ENCODE assay signal across 10 cellular contexts in genomic region chr14:50225974-50226297, GRCh38. TPM values are rescaled to one million over a fixed set of nuclear protein-coding genes. Genes with fewer than 3 reads are reported as not detected.
DNase-seq lines count a peak whose midpoint lies in the region; ATAC-seq, FAIRE-seq and TF ChIP-seq lines count a peak whose summit lies in the region.
"Had no signal": no experiment of that assay in that cellular context is flagged by ENCODE, and none has a peak within 500 bp of the region (broad histone marks: within the 10 kb centered on the region; RNA-seq: fewer than 3 reads in every experiment).

No MANE protein-coding gene starts in this region.

- no peaks in the 10 kb centered on the region for H3K9me2 ChIP-seq in MM.1S (replicated peaks; ENCODE audit: insufficient read depth, low read length)

- 53 to 69% methylated on average over 5 of the region's 5 CpGs for WGBS in pancreas, 2 donors

- H3K9me3 ChIP-seq in pancreas (no peaks in the 10 kb centered on the region), MM.1S (replicated peaks; ENCODE audit: insufficient read depth, low read length) (no peaks in the 10 kb centered on the region)

- no peak overlapping the region for H2AFZ ChIP-seq in MM.1S (ENCODE audit: low read length)

- DNase-seq in DMS79 (lab: John Stamatoyannopoulos, UW) (peak; percentile 41), NCI-H2029 treated with DMSO at 0.1 percent for 48 hours (lab: John Stamatoyannopoulos, UW) (peak; percentile 26), chondrocyte (ENCODE audit: low spot score) (no peak), pancreas (no peak), MM.1S (no peak), left lobe of liver (ENCODE audit: low spot score) (no peak), OCI-M2 (lab: John Stamatoyannopoulos, UW; ENCODE audit: unreplicated experiment) (no peak)

- H3K36me3 Mint-ChIP-seq in chondrocyte (ENCODE audit: low read depth): no peaks in the 10 kb centered on the region

- H4K20me1 ChIP-seq in MM.1S (ENCODE audit: insufficient read depth, low read length): no peaks in the 10 kb centered on the region

- no peaks in the 10 kb centered on the region for H3K27me3 ChIP-seq in pancreas
- no peaks in the 10 kb centered on the region for H3K27me3 ChIP-seq in MM.1S (replicated peaks; ENCODE audit: insufficient read depth, low read length)

- ATAC-seq in pancreas: no peak
- ATAC-seq in left lobe of liver: no peak
- no peak for ATAC-seq in GM21360 (IDR thresholded peaks at IDR 0.05; ENCODE audit: unreplicated experiment)
- ATAC-seq: stimulated activated effector memory CD8-positive, alpha-beta T cell treated with anti-CD3 and anti-CD28 coated beads, Interleukin-12 subunit alpha, Interleukin-12 subunit beta, amount 100 ng/mL, for 72 hours had no signal

- peak overlapping the region in 3 of 4 donors; percentile 27 to 37 (median 35) for H3K27ac ChIP-seq in pancreas
- H3K27ac ChIP-seq in MM.1S (ENCODE audit: low read length): no peak overlapping the region

- no peak overlapping the region for H3K4me3 ChIP-seq in pancreas
- H3K4me3 ChIP-seq in MM.1S (ENCODE audit: low read length): no peak overlapping the region

- peaks cover 71% of the 10 kb centered on the region for H3K4me1 Mint-ChIP-seq in chondrocyte (ENCODE audit: low read depth)

- H3K27ac Mint-ChIP-seq in chondrocyte (ENCODE audit: unreplicated experiment): peak overlapping the region; percentile 92
- H3K27ac Mint-ChIP-seq: activated T-helper 2 cell treated with anti-CD3 and anti-CD28 coated beads, Interferon-gamma antibody, Interleukin-2, Interleukin-4, amounts not matched to agents 10 μg/mL and 5 μg/mL and 100 μg/mL, durations not matched to agents 14 hours and 24 hours and 36 hours had no signal

- H3K36me3 ChIP-seq in pancreas (no peaks in the 10 kb centered on the region), MM.1S (replicated peaks; ENCODE audit: insufficient read depth, low read length) (no peaks in the 10 kb centered on the region)

- H3K79me2 ChIP-seq in MM.1S (ENCODE audit: low read length): peaks cover 43% of the 10 kb centered on the region

- H3K9me3 Mint-ChIP-seq in chondrocyte (ENCODE audit: low read depth): peaks cover 2% of the 10 kb centered on the region
- H3K9me3 Mint-ChIP-seq: stimulated activated effector memory CD8-positive, alpha-beta T cell treated with anti-CD3 and anti-CD28 coated beads, Interleukin-12 subunit alpha, Interleukin-12 subunit beta, amount 100 ng/mL, for 72 hours had no signal

- H3K27me3 Mint-ChIP-seq in chondrocyte (ENCODE audit: low read depth): no peaks in the 10 kb centered on the region

- H3K4me3 Mint-ChIP-seq in chondrocyte (ENCODE audit: unreplicated experiment): peak overlapping the region; percentile 31
- H3K4me3 Mint-ChIP-seq: stimulated activated effector memory CD8-positive, alpha-beta T cell treated with anti-CD3 and anti-CD28 coated beads, Interleukin-12 subunit alpha, Interleukin-12 subunit beta, amount 100 ng/mL, for 72 hours had no signal

- TF ChIP-seq CTCF in chondrocyte (IDR thresholded peaks at IDR 0.05) (no peak), pancreas (IDR thresholded peaks at IDR 0.05) (no peak), MM.1S (IDR thresholded peaks at IDR 0.05; ENCODE audit: low read length) (no peak)

- H3K4me2 ChIP-seq in MM.1S (ENCODE audit: low read depth, low read length): no peak overlapping the region

- FAIRE-seq in pancreas (lab: Jason Lieb, UNC): no peak

- H3K4me1 ChIP-seq in pancreas (peaks cover 14 to 39% (median 30%) of the 10 kb centered on the region in 3 donors), MM.1S (ENCODE audit: low read length) (peaks cover 3% of the 10 kb centered on the region; the same call in 1 of the 2 replicates)

- no peak overlapping the region for H3K9ac ChIP-seq in MM.1S (ENCODE audit: low read length)

- intact Hi-C loops in pancreas (cut with DNase I): no loop called here

- H3F3A ChIP-seq in MM.1S (ENCODE audit: insufficient read depth, low read length): no peaks in the 10 kb centered on the region

RNA-seq across cellular contexts. Expression of gene SOS2, which starts 5.4 kb away (rescaled TPM):
- total RNA-seq in chondrocyte (25.3 to 28.1 TPM (median 25.8 TPM) in 3 replicates), pancreas (10 to 100 TPM; 10.2 to 19.9 (median 11.6) TPM), left lobe of liver (9.9 TPM)
- polyA plus RNA-seq in pancreas: 1 to 10 TPM; 4.2 to 9.1 TPM

Comparison
In these comparisons a context has a peak if more than half of its experiments do, and no peak if none do; other contexts are left out.
1. DNase-seq: peak in DMS79 (single experiment) and NCI-H2029 treated with DMSO at 0.1 percent for 48 hours (single experiment); none in chondrocyte (single experiment), pancreas (0 of 6), MM.1S (single experiment), left lobe of liver (single experiment) and OCI-M2 (single experiment).